ENCODE assay signal across 8 cellular contexts in genomic region chr6:153130515-153131036, GRCh38.
DNase-seq lines count a peak whose midpoint lies in the region; ATAC-seq, FAIRE-seq and TF ChIP-seq lines count a peak whose summit lies in the region.

No MANE protein-coding gene starts in this region.

- H3K4me1 ChIP-seq in KMS-11 (ENCODE audit: low read depth, poor library complexity, severe bottlenecking) (no peaks in the 10 kb centered on the region), duodenal mucosa (ENCODE audit: control insufficient read depth in 1 of 2, insufficient read depth in 2 of 2, low read length in 2 of 2) (peaks cover 0 to 7% of the 10 kb centered on the region in 2 donors), mucosa of rectum (ENCODE audit: control insufficient read depth in 2 of 2, insufficient read depth in 2 of 2, low read length in 2 of 2) (peaks cover 0 to 11% of the 10 kb centered on the region in 2 donors)

- DNase-seq in COLO668 (lab: John Stamatoyannopoulos, UW; ENCODE audit: unreplicated experiment) (peak; percentile 37), D721Med (ENCODE audit: insufficient read length, low spot score) (no peak)
- no peak for DNase-seq in stimulated activated CD4-positive, alpha-beta T cell treated with anti-CD3 and anti-CD28 coated beads, Interleukin-4, amount 100 ng/mL, for 24 hours

- H2AFZ ChIP-seq in KMS-11 (ENCODE audit: low read depth), result peak overlapping the region; percentile 88

- H3K4me3 ChIP-seq in KMS-11 (IDR thresholded peaks at IDR 0.05; ENCODE audit: insufficient read depth, low read depth, low read length), result no peak overlapping the region
- peak overlapping the region; percentile 66 to 68 for H3K4me3 ChIP-seq in duodenal mucosa (ENCODE audit: low read depth in 1 of 2, low read length in 2 of 2)
- H3K4me3 ChIP-seq in mucosa of rectum (ENCODE audit: low read length in 2 of 2), result peak overlapping the region; percentile 38 to 63

- H4K20me1 ChIP-seq in KMS-11 (ENCODE audit: insufficient read depth), result no peaks in the 10 kb centered on the region

- H3K9ac ChIP-seq in KMS-11 (no peak overlapping the region; the same call in 1 of the 2 replicates), duodenal mucosa (ENCODE audit: low read depth in 1 of 2, low read length in 2 of 2) (no peak overlapping the region), mucosa of rectum (ENCODE audit: low read depth in 1 of 2, low read length in 2 of 2) (peak overlapping the region in 1 of 2 donors; percentile 36)

- no peaks in the 10 kb centered on the region for H3K79me2 ChIP-seq in KMS-11 (ENCODE audit: insufficient read depth, low read depth)

- no peaks in the 10 kb centered on the region for H3K9me3 ChIP-seq in duodenal mucosa (ENCODE audit: control insufficient read depth in 1 of 2, low read length in 2 of 2)
- no peaks in the 10 kb centered on the region for H3K9me3 ChIP-seq in mucosa of rectum (ENCODE audit: control insufficient read depth in 2 of 2, low read length in 2 of 2)

- no peak for FAIRE-seq in D721Med (lab: Jason Lieb, UNC)

- H3K27me3 ChIP-seq in KMS-11 (ENCODE audit: insufficient read depth, low read depth), result no peaks in the 10 kb centered on the region
- H3K27me3 ChIP-seq in duodenal mucosa (ENCODE audit: control insufficient read depth in 1 of 2, insufficient read depth in 2 of 2, low read length in 2 of 2), result peaks cover 12 to 32% of the 10 kb centered on the region in 2 donors
- H3K27me3 ChIP-seq in mucosa of rectum (ENCODE audit: control insufficient read depth in 2 of 2, insufficient read depth in 2 of 2, low read length in 2 of 2), result peaks cover 30 to 31% of the 10 kb centered on the region in 2 donors

- TF ChIP-seq CTCF in KMS-11 (conservative IDR thresholded peaks at IDR 0.05; ENCODE audit: low read depth, low read length) (no peak), D721Med (IDR thresholded peaks at IDR 0.05; ENCODE audit: insufficient read depth, missing control alignments) (no peak)

- ATAC-seq in GM21367 (IDR thresholded peaks at IDR 0.05; ENCODE audit: unreplicated experiment) (peak; percentile 11), GM18870 (IDR thresholded peaks at IDR 0.05; ENCODE audit: unreplicated experiment) (no peak)

- H3K4me2 ChIP-seq in KMS-11, result peak overlapping the region; percentile 80

- H3K27ac ChIP-seq in KMS-11 (no peak overlapping the region), duodenal mucosa (ENCODE audit: low read depth, low read length) (no peak overlapping the region), mucosa of rectum (ENCODE audit: low read depth in 2 of 2, low read length in 2 of 2) (no peak overlapping the region)

- no peaks in the 10 kb centered on the region for H3K36me3 ChIP-seq in KMS-11 (ENCODE audit: insufficient read depth)
- no peaks in the 10 kb centered on the region for H3K36me3 ChIP-seq in duodenal mucosa (ENCODE audit: control insufficient read depth in 1 of 2, insufficient read depth in 2 of 2, low read length in 2 of 2)
- no peaks in the 10 kb centered on the region for H3K36me3 ChIP-seq in mucosa of rectum (ENCODE audit: control insufficient read depth in 2 of 2, insufficient read depth in 2 of 2, low read length in 2 of 2)
